9 cellular contexts compared by ENCODE assay signal in the genomic region with DNA sequence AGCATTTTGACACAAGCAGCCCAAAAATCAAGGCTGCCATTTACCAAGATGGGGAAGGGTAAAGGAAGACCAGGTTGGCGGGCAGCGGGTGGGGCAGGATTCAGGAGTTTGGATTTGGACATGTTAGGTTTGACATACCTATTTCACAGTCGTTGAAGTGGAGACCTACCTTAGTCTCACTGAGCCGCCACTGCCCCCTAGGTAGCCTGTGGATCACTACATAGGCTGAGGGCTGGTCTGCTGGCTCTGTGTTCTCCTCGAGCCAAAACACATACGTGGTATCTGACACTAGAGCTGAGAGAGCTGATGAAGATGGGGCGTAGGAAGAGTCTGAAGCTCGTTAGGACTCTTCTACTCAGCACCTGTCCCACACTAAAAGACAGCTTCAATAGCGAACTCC.
DNase-seq lines count a peak whose midpoint lies in the region; ATAC-seq and TF ChIP-seq lines count a peak whose summit lies in the region.
"Had no signal": no experiment of that assay in that cellular context is flagged by ENCODE, and none has a peak within 500 bp of the region (broad histone marks: within the 10 kb centered on the region; RNA-seq: fewer than 3 reads in every experiment).

No MANE protein-coding gene starts in this region.

- H3K4me2 ChIP-seq in PC-3 (ENCODE audit: low read length): no peak overlapping the region

- BruUV-seq in PC-3 (replicated peaks; lab: Mats Ljungman, UMichigan): no TSS peak

- H3K4me3 ChIP-seq in PC-3 (ENCODE audit: low read length) (no peak overlapping the region), epithelial cell of esophagus (ENCODE audit: low read length) (no peak overlapping the region)

- H3F3A ChIP-seq in PC-3 (ENCODE audit: low read length, unreplicated experiment): no peaks in the 10 kb centered on the region

- H3K27ac ChIP-seq in PC-3 (ENCODE audit: low read length): no peak overlapping the region
- H3K27ac ChIP-seq: epithelial cell of prostate had no signal

- intact Hi-C loops in PC-3 (cut with micrococcal nuclease): loop anchor here (10.0 kb wide), 1 partner anchor 85 kb away; no protein-coding TSS in a partner anchor

- CTCF ChIA-PET in PC-3 (lab: Charles Lee): no interaction called here

- ATAC-seq in PC-3: no peak
- no peak for ATAC-seq in stimulated activated naive CD8-positive, alpha-beta T cell treated with anti-CD3 and anti-CD28 coated beads, Interleukin-15, Interleukin-2, amounts not matched to agents 100 U/mL and 50 U/mL, for 24 hours
- no peak for ATAC-seq in GM21526 (IDR thresholded peaks at IDR 0.05; ENCODE audit: low FRiP score, unreplicated experiment)

- H3K9me3 ChIP-seq in PC-3 (ENCODE audit: low read length): no peaks in the 10 kb centered on the region

- DNase-seq in activated naive CD4-positive, alpha-beta T cell treated with Interleukin-2 at 50 U/mL for 16 hours: peak; percentile 24
- DNase-seq in activated naive CD4-positive, alpha-beta T cell (lab: John Stamatoyannopoulos, UW): no peak
- peak; percentile 40 for DNase-seq in PC-3
- peak; percentile 27 for DNase-seq in epithelial cell of esophagus (ENCODE audit: low read depth)
- DNase-seq in stimulated activated naive CD8-positive, alpha-beta T cell treated with anti-CD3 and anti-CD28 coated beads, Interleukin-15, Interleukin-2, amounts not matched to agents 100 U/mL and 50 U/mL, for 24 hours: peak; percentile 23
- DNase-seq in stimulated activated naive CD4-positive, alpha-beta T cell (lab: John Stamatoyannopoulos, UW): no peak
- no peak for DNase-seq in NCI-H526 treated with DMSO at 0.1 percent for 48 hours (lab: John Stamatoyannopoulos, UW)

- POLR2A ChIA-PET in PC-3 (lab: Charles Lee; ENCODE audit: unreplicated experiment): no interaction called here

- no peaks in the 10 kb centered on the region for H3K27me3 ChIP-seq in PC-3 (ENCODE audit: low read length)

- no peaks in the 10 kb centered on the region for H3K79me2 ChIP-seq in PC-3 (ENCODE audit: low read length)

- H3K9me2 ChIP-seq in PC-3 (replicated peaks; ENCODE audit: low read length): no peaks in the 10 kb centered on the region

- TF ChIP-seq CTCF in PC-3 (conservative IDR thresholded peaks at IDR 0.05; ENCODE audit: low read depth, low read length): peak; percentile 58
- peak; percentile 21 for TF ChIP-seq CTCF in epithelial cell of esophagus (IDR thresholded peaks at IDR 0.05; ENCODE audit: insufficient read depth, low read depth, low read length, missing control alignments)

- no peak overlapping the region for H2AFZ ChIP-seq in PC-3 (ENCODE audit: low read length)

- H3K36me3 ChIP-seq in PC-3 (ENCODE audit: low read depth, low read length): no peaks in the 10 kb centered on the region

- no peaks in the 10 kb centered on the region for H4K20me1 ChIP-seq in PC-3 (ENCODE audit: low read length)

- no peak overlapping the region for H3K9ac ChIP-seq in PC-3 (ENCODE audit: low read length)

- H3K4me1 ChIP-seq in PC-3 (ENCODE audit: insufficient read depth, low read length): peaks cover 15% of the 10 kb centered on the region

Comparison
In these comparisons a context has a peak if more than half of its experiments do, and no peak if none do; other contexts are left out.
1. DNase-seq: peak in activated naive CD4-positive, alpha-beta T cell treated with Interleukin-2 at 50 U/mL for 16 hours (single experiment), PC-3 (single experiment), epithelial cell of esophagus (single experiment) and stimulated activated naive CD8-positive, alpha-beta T cell treated with anti-CD3 and anti-CD28 coated beads, Interleukin-15, Interleukin-2, amounts not matched to agents 100 U/mL and 50 U/mL, for 24 hours (single experiment); none in activated naive CD4-positive, alpha-beta T cell (0 of 4), stimulated activated naive CD4-positive, alpha-beta T cell (0 of 6) and NCI-H526 treated with DMSO at 0.1 percent for 48 hours (single experiment).